ENCODE assay signal across 1 cellular context in the genomic region with DNA sequence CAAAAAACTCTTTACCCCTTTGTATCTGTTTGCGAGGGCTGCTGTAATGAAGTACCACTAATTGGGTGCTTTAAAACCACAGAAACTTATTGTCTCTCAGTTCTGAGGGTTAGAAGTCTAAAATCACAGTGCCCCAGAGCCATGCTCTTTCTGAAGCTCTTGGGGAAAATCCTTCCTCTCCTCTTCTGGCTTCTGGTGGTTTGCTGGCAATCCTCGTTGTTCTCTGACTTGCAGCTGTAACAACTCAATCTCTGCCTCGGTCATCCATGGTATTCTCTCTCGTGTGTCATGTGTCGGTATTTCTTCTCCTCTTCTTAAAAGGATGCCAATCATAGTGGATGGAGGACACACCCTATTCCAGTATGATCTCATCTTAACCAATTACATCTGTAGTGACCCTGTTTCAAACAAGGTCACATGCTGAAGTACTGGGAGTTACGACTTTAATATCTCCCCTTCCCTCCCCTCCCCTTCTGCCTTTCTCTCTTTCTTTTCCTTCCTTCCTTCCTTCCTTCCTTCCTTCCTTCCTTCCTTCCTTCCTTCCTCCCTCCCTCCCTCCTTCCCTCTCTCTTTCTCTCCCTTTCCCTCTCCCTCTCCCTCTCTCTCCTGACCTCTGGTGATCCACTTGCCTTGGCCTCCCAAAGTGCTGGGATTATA.
TF ChIP-seq lines count a peak whose summit lies in the region.

No MANE protein-coding gene starts in this region.

TF ChIP-seq in GM12878, 131 proteins besides CTCF, POLR2A, EP300 and RAD21 (continued from another document and continues in another):
- TF ChIP-seq, protein P1, sequence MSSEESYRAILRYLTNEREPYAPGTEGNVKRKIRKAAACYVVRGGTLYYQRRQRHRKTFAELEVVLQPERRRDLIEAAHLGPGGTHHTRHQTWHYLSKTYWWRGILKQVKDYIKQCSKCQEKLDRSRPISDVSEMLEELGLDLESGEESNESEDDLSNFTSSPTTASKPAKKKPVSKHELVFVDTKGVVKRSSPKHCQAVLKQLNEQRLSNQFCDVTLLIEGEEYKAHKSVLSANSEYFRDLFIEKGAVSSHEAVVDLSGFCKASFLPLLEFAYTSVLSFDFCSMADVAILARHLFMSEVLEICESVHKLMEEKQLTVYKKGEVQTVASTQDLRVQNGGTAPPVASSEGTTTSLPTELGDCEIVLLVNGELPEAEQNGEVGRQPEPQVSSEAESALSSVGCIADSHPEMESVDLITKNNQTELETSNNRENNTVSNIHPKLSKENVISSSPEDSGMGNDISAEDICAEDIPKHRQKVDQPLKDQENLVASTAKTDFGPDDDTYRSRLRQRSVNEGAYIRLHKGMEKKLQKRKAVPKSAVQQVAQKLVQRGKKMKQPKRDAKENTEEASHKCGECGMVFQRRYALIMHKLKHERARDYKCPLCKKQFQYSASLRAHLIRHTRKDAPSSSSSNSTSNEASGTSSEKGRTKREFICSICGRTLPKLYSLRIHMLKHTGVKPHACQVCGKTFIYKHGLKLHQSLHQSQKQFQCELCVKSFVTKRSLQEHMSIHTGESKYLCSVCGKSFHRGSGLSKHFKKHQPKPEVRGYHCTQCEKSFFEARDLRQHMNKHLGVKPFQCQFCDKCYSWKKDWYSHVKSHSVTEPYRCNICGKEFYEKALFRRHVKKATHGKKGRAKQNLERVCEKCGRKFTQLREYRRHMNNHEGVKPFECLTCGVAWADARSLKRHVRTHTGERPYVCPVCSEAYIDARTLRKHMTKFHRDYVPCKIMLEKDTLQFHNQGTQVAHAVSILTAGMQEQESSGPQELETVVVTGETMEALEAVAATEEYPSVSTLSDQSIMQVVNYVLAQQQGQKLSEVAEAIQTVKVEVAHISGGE (CRISPR knock-in tag; IDR thresholded peaks at IDR 0.05): no peak
- TF ChIP-seq, protein P2, sequence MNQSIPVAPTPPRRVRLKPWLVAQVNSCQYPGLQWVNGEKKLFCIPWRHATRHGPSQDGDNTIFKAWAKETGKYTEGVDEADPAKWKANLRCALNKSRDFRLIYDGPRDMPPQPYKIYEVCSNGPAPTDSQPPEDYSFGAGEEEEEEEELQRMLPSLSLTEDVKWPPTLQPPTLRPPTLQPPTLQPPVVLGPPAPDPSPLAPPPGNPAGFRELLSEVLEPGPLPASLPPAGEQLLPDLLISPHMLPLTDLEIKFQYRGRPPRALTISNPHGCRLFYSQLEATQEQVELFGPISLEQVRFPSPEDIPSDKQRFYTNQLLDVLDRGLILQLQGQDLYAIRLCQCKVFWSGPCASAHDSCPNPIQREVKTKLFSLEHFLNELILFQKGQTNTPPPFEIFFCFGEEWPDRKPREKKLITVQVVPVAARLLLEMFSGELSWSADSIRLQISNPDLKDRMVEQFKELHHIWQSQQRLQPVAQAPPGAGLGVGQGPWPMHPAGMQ (IDR thresholded peaks at IDR 0.05; ENCODE audit: borderline replicate concordance): no peak
- TF ChIP-seq TAF1 (IDR thresholded peaks at IDR 0.05; ENCODE audit: borderline replicate concordance, low read depth, low read length) (no peak), ZZZ3 (IDR thresholded peaks at IDR 0.05; ENCODE audit: control insufficient read depth, insufficient read length, low read depth) (no peak), IRF4 (IDR thresholded peaks at IDR 0.05; ENCODE audit: low read depth, low read length) (no peak), POLR2AphosphoS2 (IDR thresholded peaks at IDR 0.05; ENCODE audit: low read depth, low read length) (no peak), JUNB (IDR thresholded peaks at IDR 0.05) (no peak), ZNF24 (IDR thresholded peaks at IDR 0.05) (peak; percentile 65), DPF2 (IDR thresholded peaks at IDR 0.05) (0 out of 2 replicates have a peak, but pooled peaks have one; percentile 22), BRCA1 (IDR thresholded peaks at IDR 0.05; ENCODE audit: low read depth, low read length) (no peak), ESRRA (IDR thresholded peaks at IDR 0.05; ENCODE audit: low read length) (no peak), EZH2 (IDR thresholded peaks at IDR 0.05; ENCODE audit: borderline replicate concordance, control insufficient read depth, low read depth, low read length) (no peak), NR2F1 (conservative IDR thresholded peaks at IDR 0.05) (peak; percentile 62; the same call in 1 of the 2 replicates), POU2F2 (IDR thresholded peaks at IDR 0.05; ENCODE audit: borderline replicate concordance, low read depth, low read length) (no peak), CHD4 (IDR thresholded peaks at IDR 0.05) (no peak), CBX3 (IDR thresholded peaks at IDR 0.05; ENCODE audit: borderline replicate concordance, low read depth) (no peak), NBN (IDR thresholded peaks at IDR 0.05) (peak; percentile 58; the same call in 1 of the 2 replicates), EGR1 (IDR thresholded peaks at IDR 0.05; ENCODE audit: borderline replicate concordance in 1 of 2, low read depth in 2 of 2, low read length in 2 of 2) (no peak; a peak in 1 of 3 replicates), CBFB (IDR thresholded peaks at IDR 0.05; ENCODE audit: low read depth) (no peak), ZNF384 (IDR thresholded peaks at IDR 0.05; ENCODE audit: borderline replicate concordance, low read depth, low read length) (no peak), GABPA (IDR thresholded peaks at IDR 0.05; ENCODE audit: low read depth) (no peak), CREM (IDR thresholded peaks at IDR 0.05; ENCODE audit: low read depth) (no peak), IKZF1 (conservative IDR thresholded peaks at IDR 0.05) (peak; percentile 46), RAD51 (IDR thresholded peaks at IDR 0.05) (peak; percentile 76), ZNF622 (IDR thresholded peaks at IDR 0.05) (no peak), CHD2 (IDR thresholded peaks at IDR 0.05; ENCODE audit: borderline replicate concordance, low read depth, low read length) (no peak), STAT3 (IDR thresholded peaks at IDR 0.05; ENCODE audit: low read depth, low read length) (no peak)
- TF ChIP-seq, protein P3, sequence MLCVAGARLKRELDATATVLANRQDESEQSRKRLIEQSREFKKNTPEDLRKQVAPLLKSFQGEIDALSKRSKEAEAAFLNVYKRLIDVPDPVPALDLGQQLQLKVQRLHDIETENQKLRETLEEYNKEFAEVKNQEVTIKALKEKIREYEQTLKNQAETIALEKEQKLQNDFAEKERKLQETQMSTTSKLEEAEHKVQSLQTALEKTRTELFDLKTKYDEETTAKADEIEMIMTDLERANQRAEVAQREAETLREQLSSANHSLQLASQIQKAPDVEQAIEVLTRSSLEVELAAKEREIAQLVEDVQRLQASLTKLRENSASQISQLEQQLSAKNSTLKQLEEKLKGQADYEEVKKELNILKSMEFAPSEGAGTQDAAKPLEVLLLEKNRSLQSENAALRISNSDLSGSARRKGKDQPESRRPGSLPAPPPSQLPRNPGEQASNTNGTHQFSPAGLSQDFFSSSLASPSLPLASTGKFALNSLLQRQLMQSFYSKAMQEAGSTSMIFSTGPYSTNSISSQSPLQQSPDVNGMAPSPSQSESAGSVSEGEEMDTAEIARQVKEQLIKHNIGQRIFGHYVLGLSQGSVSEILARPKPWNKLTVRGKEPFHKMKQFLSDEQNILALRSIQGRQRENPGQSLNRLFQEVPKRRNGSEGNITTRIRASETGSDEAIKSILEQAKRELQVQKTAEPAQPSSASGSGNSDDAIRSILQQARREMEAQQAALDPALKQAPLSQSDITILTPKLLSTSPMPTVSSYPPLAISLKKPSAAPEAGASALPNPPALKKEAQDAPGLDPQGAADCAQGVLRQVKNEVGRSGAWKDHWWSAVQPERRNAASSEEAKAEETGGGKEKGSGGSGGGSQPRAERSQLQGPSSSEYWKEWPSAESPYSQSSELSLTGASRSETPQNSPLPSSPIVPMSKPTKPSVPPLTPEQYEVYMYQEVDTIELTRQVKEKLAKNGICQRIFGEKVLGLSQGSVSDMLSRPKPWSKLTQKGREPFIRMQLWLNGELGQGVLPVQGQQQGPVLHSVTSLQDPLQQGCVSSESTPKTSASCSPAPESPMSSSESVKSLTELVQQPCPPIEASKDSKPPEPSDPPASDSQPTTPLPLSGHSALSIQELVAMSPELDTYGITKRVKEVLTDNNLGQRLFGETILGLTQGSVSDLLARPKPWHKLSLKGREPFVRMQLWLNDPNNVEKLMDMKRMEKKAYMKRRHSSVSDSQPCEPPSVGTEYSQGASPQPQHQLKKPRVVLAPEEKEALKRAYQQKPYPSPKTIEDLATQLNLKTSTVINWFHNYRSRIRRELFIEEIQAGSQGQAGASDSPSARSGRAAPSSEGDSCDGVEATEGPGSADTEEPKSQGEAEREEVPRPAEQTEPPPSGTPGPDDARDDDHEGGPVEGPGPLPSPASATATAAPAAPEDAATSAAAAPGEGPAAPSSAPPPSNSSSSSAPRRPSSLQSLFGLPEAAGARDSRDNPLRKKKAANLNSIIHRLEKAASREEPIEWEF (IDR thresholded peaks at IDR 0.05; ENCODE audit: insufficient replicate concordance, low read depth, low read length): no peak
- TF ChIP-seq, protein P4, sequence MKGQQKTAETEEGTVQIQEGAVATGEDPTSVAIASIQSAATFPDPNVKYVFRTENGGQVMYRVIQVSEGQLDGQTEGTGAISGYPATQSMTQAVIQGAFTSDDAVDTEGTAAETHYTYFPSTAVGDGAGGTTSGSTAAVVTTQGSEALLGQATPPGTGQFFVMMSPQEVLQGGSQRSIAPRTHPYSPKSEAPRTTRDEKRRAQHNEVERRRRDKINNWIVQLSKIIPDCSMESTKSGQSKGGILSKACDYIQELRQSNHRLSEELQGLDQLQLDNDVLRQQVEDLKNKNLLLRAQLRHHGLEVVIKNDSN (IDR thresholded peaks at IDR 0.05; ENCODE audit: borderline replicate concordance, extremely low read length, insufficient read depth, low read depth, low read length): no peak
- TF ChIP-seq, protein P5, sequence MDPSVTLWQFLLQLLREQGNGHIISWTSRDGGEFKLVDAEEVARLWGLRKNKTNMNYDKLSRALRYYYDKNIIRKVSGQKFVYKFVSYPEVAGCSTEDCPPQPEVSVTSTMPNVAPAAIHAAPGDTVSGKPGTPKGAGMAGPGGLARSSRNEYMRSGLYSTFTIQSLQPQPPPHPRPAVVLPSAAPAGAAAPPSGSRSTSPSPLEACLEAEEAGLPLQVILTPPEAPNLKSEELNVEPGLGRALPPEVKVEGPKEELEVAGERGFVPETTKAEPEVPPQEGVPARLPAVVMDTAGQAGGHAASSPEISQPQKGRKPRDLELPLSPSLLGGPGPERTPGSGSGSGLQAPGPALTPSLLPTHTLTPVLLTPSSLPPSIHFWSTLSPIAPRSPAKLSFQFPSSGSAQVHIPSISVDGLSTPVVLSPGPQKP (IDR thresholded peaks at IDR 0.05; ENCODE audit: low read depth, low read length): no peak
- TF ChIP-seq, protein P6, sequence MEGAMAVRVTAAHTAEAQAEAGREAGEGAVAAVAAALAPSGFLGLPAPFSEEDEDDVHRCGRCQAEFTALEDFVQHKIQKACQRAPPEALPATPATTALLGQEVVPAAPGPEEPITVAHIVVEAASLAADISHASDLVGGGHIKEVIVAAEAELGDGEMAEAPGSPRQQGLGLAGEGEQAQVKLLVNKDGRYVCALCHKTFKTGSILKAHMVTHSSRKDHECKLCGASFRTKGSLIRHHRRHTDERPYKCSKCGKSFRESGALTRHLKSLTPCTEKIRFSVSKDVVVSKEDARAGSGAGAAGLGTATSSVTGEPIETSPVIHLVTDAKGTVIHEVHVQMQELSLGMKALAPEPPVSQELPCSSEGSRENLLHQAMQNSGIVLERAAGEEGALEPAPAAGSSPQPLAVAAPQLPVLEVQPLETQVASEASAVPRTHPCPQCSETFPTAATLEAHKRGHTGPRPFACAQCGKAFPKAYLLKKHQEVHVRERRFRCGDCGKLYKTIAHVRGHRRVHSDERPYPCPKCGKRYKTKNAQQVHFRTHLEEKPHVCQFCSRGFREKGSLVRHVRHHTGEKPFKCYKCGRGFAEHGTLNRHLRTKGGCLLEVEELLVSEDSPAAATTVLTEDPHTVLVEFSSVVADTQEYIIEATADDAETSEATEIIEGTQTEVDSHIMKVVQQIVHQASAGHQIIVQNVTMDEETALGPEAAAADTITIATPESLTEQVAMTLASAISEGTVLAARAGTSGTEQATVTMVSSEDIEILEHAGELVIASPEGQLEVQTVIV (IDR thresholded peaks at IDR 0.05; ENCODE audit: borderline replicate concordance, partially characterized antibody): no peak
- TF ChIP-seq, protein P7, sequence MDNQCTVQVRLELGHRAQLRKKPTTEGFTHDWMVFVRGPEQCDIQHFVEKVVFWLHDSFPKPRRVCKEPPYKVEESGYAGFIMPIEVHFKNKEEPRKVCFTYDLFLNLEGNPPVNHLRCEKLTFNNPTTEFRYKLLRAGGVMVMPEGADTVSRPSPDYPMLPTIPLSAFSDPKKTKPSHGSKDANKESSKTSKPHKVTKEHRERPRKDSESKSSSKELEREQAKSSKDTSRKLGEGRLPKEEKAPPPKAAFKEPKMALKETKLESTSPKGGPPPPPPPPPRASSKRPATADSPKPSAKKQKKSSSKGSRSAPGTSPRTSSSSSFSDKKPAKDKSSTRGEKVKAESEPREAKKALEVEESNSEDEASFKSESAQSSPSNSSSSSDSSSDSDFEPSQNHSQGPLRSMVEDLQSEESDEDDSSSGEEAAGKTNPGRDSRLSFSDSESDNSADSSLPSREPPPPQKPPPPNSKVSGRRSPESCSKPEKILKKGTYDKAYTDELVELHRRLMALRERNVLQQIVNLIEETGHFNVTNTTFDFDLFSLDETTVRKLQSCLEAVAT (IDR thresholded peaks at IDR 0.05): no peak
- TF ChIP-seq, protein P8, sequence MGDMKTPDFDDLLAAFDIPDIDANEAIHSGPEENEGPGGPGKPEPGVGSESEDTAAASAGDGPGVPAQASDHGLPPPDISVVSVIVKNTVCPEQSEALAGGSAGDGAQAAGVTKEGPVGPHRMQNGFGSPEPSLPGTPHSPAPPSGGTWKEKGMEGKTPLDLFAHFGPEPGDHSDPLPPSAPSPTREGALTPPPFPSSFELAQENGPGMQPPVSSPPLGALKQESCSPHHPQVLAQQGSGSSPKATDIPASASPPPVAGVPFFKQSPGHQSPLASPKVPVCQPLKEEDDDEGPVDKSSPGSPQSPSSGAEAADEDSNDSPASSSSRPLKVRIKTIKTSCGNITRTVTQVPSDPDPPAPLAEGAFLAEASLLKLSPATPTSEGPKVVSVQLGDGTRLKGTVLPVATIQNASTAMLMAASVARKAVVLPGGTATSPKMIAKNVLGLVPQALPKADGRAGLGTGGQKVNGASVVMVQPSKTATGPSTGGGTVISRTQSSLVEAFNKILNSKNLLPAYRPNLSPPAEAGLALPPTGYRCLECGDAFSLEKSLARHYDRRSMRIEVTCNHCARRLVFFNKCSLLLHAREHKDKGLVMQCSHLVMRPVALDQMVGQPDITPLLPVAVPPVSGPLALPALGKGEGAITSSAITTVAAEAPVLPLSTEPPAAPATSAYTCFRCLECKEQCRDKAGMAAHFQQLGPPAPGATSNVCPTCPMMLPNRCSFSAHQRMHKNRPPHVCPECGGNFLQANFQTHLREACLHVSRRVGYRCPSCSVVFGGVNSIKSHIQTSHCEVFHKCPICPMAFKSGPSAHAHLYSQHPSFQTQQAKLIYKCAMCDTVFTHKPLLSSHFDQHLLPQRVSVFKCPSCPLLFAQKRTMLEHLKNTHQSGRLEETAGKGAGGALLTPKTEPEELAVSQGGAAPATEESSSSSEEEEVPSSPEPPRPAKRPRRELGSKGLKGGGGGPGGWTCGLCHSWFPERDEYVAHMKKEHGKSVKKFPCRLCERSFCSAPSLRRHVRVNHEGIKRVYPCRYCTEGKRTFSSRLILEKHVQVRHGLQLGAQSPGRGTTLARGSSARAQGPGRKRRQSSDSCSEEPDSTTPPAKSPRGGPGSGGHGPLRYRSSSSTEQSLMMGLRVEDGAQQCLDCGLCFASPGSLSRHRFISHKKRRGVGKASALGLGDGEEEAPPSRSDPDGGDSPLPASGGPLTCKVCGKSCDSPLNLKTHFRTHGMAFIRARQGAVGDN (IDR thresholded peaks at IDR 0.05): no peak
